29 cellular contexts compared by ENCODE assay signal in genomic region chr9:77293949-77294348, GRCh38.
"Had no signal": no experiment of that assay in that cellular context is flagged by ENCODE, and none has a peak within 500 bp of the region (broad histone marks: within the 10 kb centered on the region; RNA-seq: fewer than 3 reads in every experiment).

No MANE protein-coding gene starts in this region.

- H3K27me3 Mint-ChIP-seq: naive thymus-derived CD8-positive, alpha-beta T cell; stimulated activated naive B cell treated with anti-CD40 and anti-IgM and Interleukin-4, amounts not matched to agents 10 μg/mL and 1 μg/mL and 100 μg/mL, for 72 hours had no signal

- H3K4me3 Mint-ChIP-seq: naive thymus-derived CD8-positive, alpha-beta T cell; nephron; neural crest cell; stimulated activated naive B cell treated with anti-CD40 and anti-IgM and Interleukin-4, amounts not matched to agents 10 μg/mL and 1 μg/mL and 100 μg/mL, for 72 hours had no signal

- H3K36me3 ChIP-seq: pancreas, prostate gland, thyroid gland, upper lobe of left lung had no signal

- H3K4me1 ChIP-seq: lower lobe of right lung, pancreas, prostate gland, stomach, testis, thyroid gland, upper lobe of left lung, vagina had no signal

- H3K27ac Mint-ChIP-seq: naive thymus-derived CD8-positive, alpha-beta T cell; nephron; stimulated activated naive B cell treated with anti-CD40 and anti-IgM and Interleukin-4, amounts not matched to agents 10 μg/mL and 1 μg/mL and 100 μg/mL, for 72 hours had no signal

- H3K4me3 ChIP-seq: lower lobe of right lung, pancreas, prostate gland, skin epidermis, stomach, testis, thyroid gland, transverse colon, upper lobe of left lung, vagina had no signal

- ATAC-seq: left cardiac atrium; left lobe of liver; lower lobe of right lung; naive thymus-derived CD8-positive, alpha-beta T cell; pancreas; right cardiac atrium; sciatic nerve; stimulated activated naive B cell treated with anti-CD40 and anti-IgM and Interleukin-4, amounts not matched to agents 10 μg/mL and 1 μg/mL and 100 μg/mL, for 72 hours; stimulated activated naive CD8-positive, alpha-beta T cell treated with anti-CD3 and anti-CD28 coated beads, Interleukin-15, Interleukin-2, amounts not matched to agents 100 U/mL and 50 U/mL, for 24 hours had no signal

- H3K27ac ChIP-seq: lower lobe of right lung, pancreas, prostate gland, skin epidermis, stomach, testis, thyroid gland, transverse colon, upper lobe of left lung, vagina had no signal

- H3K9me3 ChIP-seq: lower lobe of right lung, pancreas, prostate gland, stomach, testis, thyroid gland, transverse colon, upper lobe of left lung, vagina had no signal

- H3K4me1 Mint-ChIP-seq: nephron; stimulated activated naive B cell treated with anti-CD40 and anti-IgM and Interleukin-4, amounts not matched to agents 10 μg/mL and 1 μg/mL and 100 μg/mL, for 72 hours had no signal

- DNase-seq: kidney glomerular epithelial cell; left cardiac atrium; lower lobe of right lung; mammary epithelial cell; mesenchymal stem cell; naive thymus-derived CD8-positive, alpha-beta T cell; nucleus accumbens; pancreas; posterior cingulate gyrus; retina; right cardiac atrium; stimulated activated CD4-positive, alpha-beta T cell treated with anti-CD3 and anti-CD28 coated beads, Interleukin-12 subunit alpha, Interleukin-12 subunit beta, amount 100 ng/mL, for 4 hours; stimulated activated CD4-positive, alpha-beta T cell treated with anti-CD3 and anti-CD28 coated beads, Interleukin-15, amount 100 ng/mL, for 24 hours; stimulated activated CD4-positive, alpha-beta T cell treated with anti-CD3 and anti-CD28 coated beads, Interleukin-2, amount 100 ng/mL, for 24 hours; stimulated activated CD4-positive, alpha-beta T cell treated with anti-CD3 and anti-CD28 coated beads, Interleukin-4, amount 100 ng/mL, for 1 hour; stimulated activated naive B cell treated with anti-CD40 and anti-IgM and Interleukin-4, amounts not matched to agents 10 μg/mL and 1 μg/mL and 100 μg/mL, for 72 hours; stimulated activated naive CD8-positive, alpha-beta T cell treated with anti-CD3 and anti-CD28 coated beads, Interleukin-15, Interleukin-2, amounts not matched to agents 100 U/mL and 50 U/mL, for 24 hours; stomach; testis; thyroid gland; transverse colon; upper lobe of left lung had no signal

- H3K27me3 ChIP-seq: pancreas, stomach, testis, thyroid gland, transverse colon, upper lobe of left lung, vagina had no signal
